In the genomic region with DNA sequence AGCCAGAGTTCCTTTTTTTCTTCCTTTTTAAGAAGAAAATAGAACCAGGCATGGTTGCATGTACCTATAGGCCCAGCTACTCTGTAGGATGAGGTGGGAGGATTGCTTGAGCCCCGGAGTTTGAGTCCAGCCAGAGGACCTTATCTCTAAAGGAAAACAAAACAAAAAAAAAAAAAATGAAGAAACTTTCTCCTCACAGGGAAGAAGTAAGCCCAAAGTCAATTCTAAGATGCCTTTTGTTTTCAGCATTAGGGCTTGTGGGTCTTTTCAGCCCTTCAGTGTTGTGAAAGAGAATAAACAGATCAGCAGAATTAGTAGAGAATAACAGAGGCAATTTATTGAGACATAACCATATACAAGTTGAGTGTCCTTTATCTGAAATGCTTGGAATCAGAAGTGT, we compare ENCODE assay signal across 18 cellular contexts.
"Had no signal": no experiment of that assay in that cellular context is flagged by ENCODE, and none has a peak within 500 bp of the region (broad histone marks: within the 10 kb centered on the region; RNA-seq: fewer than 3 reads in every experiment).

No MANE protein-coding gene starts in this region.

- H3K4me1 Mint-ChIP-seq: brain had no signal

- H3K4me3 Mint-ChIP-seq: activated naive CD8-positive, alpha-beta T cell treated with anti-CD3 and anti-CD28 coated beads, Interleukin-2, amount 10 ng/mL, durations not matched to agents 7 days and 5 days; brain had no signal

- ATAC-seq: stimulated activated naive CD8-positive, alpha-beta T cell treated with anti-CD3 and anti-CD28 coated beads, Interleukin-15, Interleukin-2, amounts not matched to agents 100 U/mL and 50 U/mL, for 24 hours had no signal

- H3K36me3 ChIP-seq: prostate gland, right atrium auricular region, vagina had no signal

- DNase-seq: activated CD4-positive, alpha-beta T cell treated with anti-CD3 and anti-CD28 coated beads, Interleukin-2, amount 50 U/mL, for 48 hours; activated naive CD4-positive, alpha-beta T cell treated with Interleukin-2 at 50 U/mL for 16 hours; activated naive CD8-positive, alpha-beta T cell treated with anti-CD3 and anti-CD28 coated beads, Interleukin-2, amount 10 ng/mL, durations not matched to agents 7 days and 5 days; central memory CD4-positive, alpha-beta T cell; cortex of kidney; erythroblast; left cardiac atrium; stimulated activated naive CD8-positive, alpha-beta T cell treated with anti-CD3 and anti-CD28 coated beads, Interleukin-15, Interleukin-2, amounts not matched to agents 100 U/mL and 50 U/mL, for 24 hours; substantia nigra; T-helper 2 cell; transverse colon had no signal

- FAIRE-seq: endometrium had no signal

- H3K4me3 ChIP-seq: prostate gland, right atrium auricular region, skin epidermis, transverse colon, vagina had no signal

- H3K4me1 ChIP-seq: prostate gland, vagina had no signal

- H3K27me3 Mint-ChIP-seq: activated naive CD8-positive, alpha-beta T cell treated with anti-CD3 and anti-CD28 coated beads, Interleukin-2, amount 10 ng/mL, durations not matched to agents 7 days and 5 days; brain had no signal

- H3K27me3 ChIP-seq: right atrium auricular region, transverse colon, vagina had no signal

- H3K27ac ChIP-seq: prostate gland, right atrium auricular region, transverse colon, vagina had no signal

- H3K27ac Mint-ChIP-seq: activated naive CD8-positive, alpha-beta T cell treated with anti-CD3 and anti-CD28 coated beads, Interleukin-2, amount 10 ng/mL, durations not matched to agents 7 days and 5 days; activated T-helper 2 cell treated with anti-CD3 and anti-CD28 coated beads, Interferon-gamma antibody, Interleukin-2, Interleukin-4, amounts not matched to agents 10 μg/mL and 5 μg/mL and 100 μg/mL, durations not matched to agents 14 hours and 24 hours and 36 hours; brain had no signal
